Comparison of ENCODE assay signal across 12 cellular contexts in the genomic region with DNA sequence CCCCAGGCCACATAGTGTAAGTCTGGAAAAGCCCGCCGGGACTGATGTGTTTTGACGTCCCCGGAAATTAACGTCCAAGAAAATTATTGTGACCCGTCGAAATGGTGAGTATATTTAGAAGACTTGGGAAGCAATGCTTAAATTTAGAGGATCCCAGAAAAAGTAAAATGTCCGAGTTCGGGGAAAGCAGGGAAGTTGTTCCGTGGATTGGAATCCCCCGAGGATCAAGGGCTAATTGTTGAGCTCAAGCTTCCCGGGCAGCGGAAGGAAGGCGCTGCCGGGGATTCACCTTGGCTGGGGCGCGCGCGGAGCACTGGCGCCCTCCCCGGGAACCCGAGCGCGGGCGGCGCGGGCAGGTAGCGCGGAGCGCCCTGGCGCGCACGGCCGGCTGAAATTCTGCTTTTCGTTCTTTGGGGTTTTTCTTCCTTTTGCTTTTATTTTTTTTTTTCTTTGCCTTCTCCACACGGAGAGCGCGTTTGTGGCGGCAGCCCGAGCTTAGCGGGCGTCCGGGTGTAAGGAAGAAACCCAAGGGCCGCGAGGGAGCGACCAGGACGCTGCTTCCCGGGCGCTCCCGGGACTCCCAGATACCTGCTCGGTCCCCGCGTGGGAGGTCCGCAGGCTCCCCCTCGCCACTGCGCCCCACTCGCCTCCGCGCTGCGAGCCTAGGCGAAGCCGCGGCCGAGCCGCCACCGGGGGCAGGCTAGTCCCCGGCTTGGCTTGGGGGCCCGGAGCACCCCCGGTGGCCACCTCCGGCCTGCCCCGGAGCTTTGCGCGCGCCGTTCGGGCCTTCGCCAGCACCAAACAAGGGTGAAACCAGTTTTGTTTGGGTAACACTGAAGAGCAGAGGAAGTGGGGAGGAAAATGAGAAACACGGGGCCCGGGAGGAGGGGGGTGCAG. TPM values are rescaled to one million over a fixed set of nuclear protein-coding genes. Genes with fewer than 3 reads are reported as not detected.
DNase-seq lines count a peak whose midpoint lies in the region; ATAC-seq and TF ChIP-seq lines count a peak whose summit lies in the region.
"Had no signal": no experiment of that assay in that cellular context is flagged by ENCODE, and none has a peak within 500 bp of the region (broad histone marks: within the 10 kb centered on the region; RNA-seq: fewer than 3 reads in every experiment).

No MANE protein-coding gene starts in this region.

- H3K4me3 ChIP-seq in RWPE2 (ENCODE audit: severe bottlenecking), result no peak overlapping the region
- H3K4me3 ChIP-seq in iPS-18c (ENCODE audit: insufficient read depth, low read depth, low read length), result peak overlapping the region; percentile 9; the same call in 1 of the 2 replicates
- peak overlapping the region in 5 of 8 donors; percentile 2 to 53 (median 13) for H3K4me3 ChIP-seq in spleen
- H3K4me3 ChIP-seq: tibial nerve had no signal

- H3K4me3 Mint-ChIP-seq in activated T-cell treated with anti-CD3 and anti-CD28 coated beads, Interleukin-2, amount 50 U/mL, for 4 hours, result peak overlapping the region; percentile 43
- H3K4me3 Mint-ChIP-seq: natural killer cell had no signal

- no peaks in the 10 kb centered on the region for H3K9me3 Mint-ChIP-seq in activated T-cell treated with anti-CD3 and anti-CD28 coated beads, Interleukin-2, amount 50 U/mL, for 4 hours
- H3K9me3 Mint-ChIP-seq: natural killer cell had no signal

- H3K36me3 Mint-ChIP-seq in activated T-cell treated with anti-CD3 and anti-CD28 coated beads, Interleukin-2, amount 50 U/mL, for 4 hours (ENCODE audit: insufficient read depth), result no peaks in the 10 kb centered on the region
- H3K36me3 Mint-ChIP-seq: natural killer cell had no signal

- WGBS in spleen, 5 donors, result 2 to 8% (median 3%) methylated on average over 69 to 79 of the region's 79 CpGs

- no peak for ATAC-seq in activated T-cell treated with anti-CD3 and anti-CD28 coated beads, Interleukin-2, amount 50 U/mL, for 4 hours
- ATAC-seq in RWPE2 (ENCODE audit: low read depth), result 0 out of 3 replicates have a peak, but pooled peaks have one; percentile 30
- ATAC-seq in GM21423 (IDR thresholded peaks at IDR 0.05; ENCODE audit: unreplicated experiment), result no peak

- H3K4me1 ChIP-seq in RWPE2 (ENCODE audit: insufficient read depth, poor library complexity, severe bottlenecking), result no peaks in the 10 kb centered on the region
- H3K4me1 ChIP-seq in spleen, result peaks cover 4 to 43% (median 31%) of the 10 kb centered on the region in 6 donors

- intact Hi-C loops in spleen (cut with DNase I; ENCODE audit: low total_unique reads), result no loop called here

- H3K27me3 ChIP-seq in RWPE2 (ENCODE audit: insufficient read depth, poor library complexity, severe bottlenecking) (peaks cover 93% of the 10 kb centered on the region), spleen (replicated peaks in 1 of 7) (peaks cover 9 to 100% (median 95%) of the 10 kb centered on the region in 7 donors)

- H3K4me1 Mint-ChIP-seq in activated T-cell treated with anti-CD3 and anti-CD28 coated beads, Interleukin-2, amount 50 U/mL, for 4 hours (ENCODE audit: low read depth), result peaks cover 36% of the 10 kb centered on the region
- H3K4me1 Mint-ChIP-seq: natural killer cell had no signal

- no peak for TF ChIP-seq POLR2A in spleen (IDR thresholded peaks at IDR 0.05)

- TF ChIP-seq CTCF in RWPE2 (IDR thresholded peaks at IDR 0.05; ENCODE audit: poor library complexity, severe bottlenecking) (peak; percentile 46), spleen (IDR thresholded peaks at IDR 0.05 in 8 of 11, conservative IDR thresholded peaks at IDR 0.05 in 3 of 11) (peak in 1 of 11 experiments; percentile 13)

- H3K27ac ChIP-seq in RWPE2 (ENCODE audit: poor library complexity, severe bottlenecking) (no peak overlapping the region), spleen (no peak overlapping the region)
- H3K27ac ChIP-seq: BLaER1 treated with 17β-estradiol and CSF1 and Interleukin-3, amounts not matched to agents 10 nM and 100 nM; tibial nerve had no signal

- DNase-seq in activated T-cell treated with anti-CD3 and anti-CD28 coated beads, Interleukin-2, amount 50 U/mL, for 4 hours, result no peak
- no peak for DNase-seq in activated T-cell treated with anti-CD3 and anti-CD28 coated beads, Interleukin-2, amount 50 U/mL, for 48 hours
- DNase-seq in RWPE2 (ENCODE audit: low spot score) (no peak), spleen (no peak), NCI-H446 (lab: John Stamatoyannopoulos, UW) (no peak), NCI-H187 treated with DMSO at 0.1 percent for 48 hours (lab: John Stamatoyannopoulos, UW) (no peak)
- DNase-seq: natural killer cell, NCI-H1092 treated with DMSO at 0.1 percent for 48 hours had no signal

- no peaks in the 10 kb centered on the region for H3K9me3 ChIP-seq in RWPE2 (ENCODE audit: severe bottlenecking)
- no peaks in the 10 kb centered on the region for H3K9me3 ChIP-seq in iPS-18c (ENCODE audit: control insufficient read depth, insufficient read depth, low read length)
- H3K9me3 ChIP-seq in spleen, result no peaks in the 10 kb centered on the region
- H3K9me3 ChIP-seq: tibial nerve had no signal

- H3K36me3 ChIP-seq in RWPE2 (ENCODE audit: low read depth) (no peaks in the 10 kb centered on the region), spleen (no peaks in the 10 kb centered on the region)
- H3K36me3 ChIP-seq: BLaER1 treated with 17β-estradiol and CSF1 and Interleukin-3, amounts not matched to agents 10 nM and 100 nM; tibial nerve had no signal

- H3K27me3 Mint-ChIP-seq in activated T-cell treated with anti-CD3 and anti-CD28 coated beads, Interleukin-2, amount 50 U/mL, for 4 hours (ENCODE audit: low read depth), result peaks cover 69% of the 10 kb centered on the region

RNA-seq across cellular contexts. Expression of a gene that starts 4.7 kb away (rescaled TPM):
- 10 to 100 TPM in 1 of 3 donors, 1 to 10 TPM in 2; 4.6 to 12.5 (median 5.7) TPM for total RNA-seq in activated T-cell treated with anti-CD3 and anti-CD28 coated beads, Interleukin-2, amount 50 U/mL, for 4 hours
- total RNA-seq in spleen, result 10 to 100 TPM; 10.2 to 66.6 (median 25.7) TPM
- 1 to 10 TPM in 2 of 3 donors, under 1 TPM in 1; 0.74 to 9.8 (median 4.0) TPM for polyA plus RNA-seq in spleen
- total RNA-seq: natural killer cell had no signal

RNA-seq across cellular contexts. Expression of a gene that starts 17.1 kb away (rescaled TPM):
- total RNA-seq in activated T-cell treated with anti-CD3 and anti-CD28 coated beads, Interleukin-2, amount 50 U/mL, for 4 hours, result not detected
- 1 to 10 TPM in 2 of 7 donors, not detected in 5; 1.3 to 1.5 TPM for total RNA-seq in spleen
- polyA plus RNA-seq in spleen, result 1 to 10 TPM; 1.3 to 2.4 (median 1.9) TPM
- total RNA-seq: natural killer cell had no signal

RNA-seq across cellular contexts. Expression of a gene that starts 27.7 kb away (rescaled TPM):
- not detected for total RNA-seq in activated T-cell treated with anti-CD3 and anti-CD28 coated beads, Interleukin-2, amount 50 U/mL, for 4 hours
- total RNA-seq in spleen, result 1 to 10 TPM in 1 of 7 donors, not detected in 6; 1.0 TPM
- under 1 TPM; 0.13 to 0.38 (median 0.15) TPM for polyA plus RNA-seq in spleen
- total RNA-seq: natural killer cell had no signal
